16 cellular contexts compared by ENCODE assay signal in genomic region chr2:20108655-20109396, GRCh38. TPM values are rescaled to one million over a fixed set of nuclear protein-coding genes. Genes with fewer than 3 reads are reported as not detected.
A peak's percentile ranks its signal among the peaks of the same experiment; 100 is the strongest.
DNase-seq lines count a peak whose midpoint lies in the region; TF ChIP-seq lines count a peak whose summit lies in the region.
"Had no signal": no experiment of that assay in that cellular context is flagged by ENCODE, and none has a peak within 500 bp of the region (broad histone marks: within the 10 kb centered on the region; RNA-seq: fewer than 3 reads in every experiment).

No MANE protein-coding gene starts in this region.

- DNase-seq in Calu3 (peak; percentile 41), M059J (ENCODE audit: low read depth) (peak; percentile 63), colonic mucosa (peak; percentile 66), mesenchymal stem cell (peak; percentile 76), AG20443 (ENCODE audit: low spot score) (no peak), NCI-H146 treated with DMSO at 0.1 percent for 48 hours (lab: John Stamatoyannopoulos, UW; ENCODE audit: unreplicated experiment) (no peak), kidney glomerular epithelial cell (lab: John Stamatoyannopoulos, UW) (no peak)
- no peak for DNase-seq in activated T-helper 1 cell treated with anti-CD3 and anti-CD28 coated beads, Interleukin-12 subunit alpha, Interleukin-12 subunit beta, Interleukin-2, Interleukin-4 antibody, amounts not matched to agents 30 ng/mL and 10 ng/mL and 1 ng/mL, durations not matched to agents 14 hours and 24 hours and 36 hours (ENCODE audit: low spot score)
- DNase-seq: activated CD4-positive, alpha-beta T cell treated with anti-CD3 and anti-CD28 coated beads, Interleukin-2, amount 10 ng/mL, durations not matched to agents 24 days and 14 days; activated T-cell treated with anti-CD3 and anti-CD28 coated beads, Interleukin-2, amount 50 U/mL, for 72 hours; anterior cingulate cortex; islet precursor cell; NCI-H146; NCI-H510A treated with DMSO at 0.1 percent for 48 hours; RPMI8226 had no signal

- H3K9me3 Mint-ChIP-seq in Calu3 (ENCODE audit: low read depth, unreplicated experiment), result no peaks in the 10 kb centered on the region
- no peaks in the 10 kb centered on the region for H3K9me3 Mint-ChIP-seq in activated T-helper 1 cell treated with anti-CD3 and anti-CD28 coated beads, Interleukin-12 subunit alpha, Interleukin-12 subunit beta, Interleukin-2, Interleukin-4 antibody, amounts not matched to agents 30 ng/mL and 10 ng/mL and 1 ng/mL, durations not matched to agents 14 hours and 24 hours and 36 hours
- H3K9me3 Mint-ChIP-seq: activated CD4-positive, alpha-beta T cell treated with anti-CD3 and anti-CD28 coated beads, Interleukin-2, amount 10 ng/mL, durations not matched to agents 24 days and 14 days; activated T-cell treated with anti-CD3 and anti-CD28 coated beads, Interleukin-2, amount 50 U/mL, for 72 hours had no signal

- H3K36me3 Mint-ChIP-seq in Calu3 (ENCODE audit: insufficient read depth, unreplicated experiment), result peaks cover 9% of the 10 kb centered on the region
- peaks cover 2% of the 10 kb centered on the region for H3K36me3 Mint-ChIP-seq in activated T-helper 1 cell treated with anti-CD3 and anti-CD28 coated beads, Interleukin-12 subunit alpha, Interleukin-12 subunit beta, Interleukin-2, Interleukin-4 antibody, amounts not matched to agents 30 ng/mL and 10 ng/mL and 1 ng/mL, durations not matched to agents 14 hours and 24 hours and 36 hours (ENCODE audit: low read depth)

- no peak overlapping the region for H2BK120ac ChIP-seq in mesenchymal stem cell (ENCODE audit: low read depth, low read length)

- peak overlapping the region; percentile 24 for H2AK5ac ChIP-seq in mesenchymal stem cell (ENCODE audit: low read length, severe bottlenecking)

- no peaks in the 10 kb centered on the region for H3K9me3 ChIP-seq in colonic mucosa
- H3K9me3 ChIP-seq in mesenchymal stem cell (ENCODE audit: control insufficient read depth, low read length), result peaks cover 3% of the 10 kb centered on the region

- H3K4me1 ChIP-seq in colonic mucosa (peaks cover 4% of the 10 kb centered on the region), mesenchymal stem cell (ENCODE audit: control insufficient read depth, insufficient read depth, low read depth, low read length) (peaks cover 12% of the 10 kb centered on the region)

- CTCF ChIA-PET in Calu3 (lab: Charles Lee), result interaction anchor here (0.6 to 1.9 kb wide), 17 partner anchors 19 to 1807 kb away, joined by 3 to 12 read pairs (median 4); partner anchors contain the start of gene SDC1

- 90% methylated on average over 5 of the region's 5 CpGs for WGBS in mesenchymal stem cell

- H3K9ac ChIP-seq in colonic mucosa (ENCODE audit: low read depth in 2 of 2, low read length in 2 of 2) (no peak overlapping the region), mesenchymal stem cell (ENCODE audit: low read length) (no peak overlapping the region)

- H4K8ac ChIP-seq in mesenchymal stem cell (ENCODE audit: low read length), result no peak overlapping the region

- H3K4me3 ChIP-seq in colonic mucosa, result no peak overlapping the region
- no peak overlapping the region for H3K4me3 ChIP-seq in mesenchymal stem cell (ENCODE audit: insufficient read depth in 1 of 2, low read depth in 1 of 2, low read length in 2 of 2)

- BruUV-seq in Calu3 (replicated peaks; lab: Mats Ljungman, UMichigan), result no TSS peak

- H3K27me3 Mint-ChIP-seq in Calu3 (ENCODE audit: unreplicated experiment), result no peaks in the 10 kb centered on the region
- peaks cover 3% of the 10 kb centered on the region for H3K27me3 Mint-ChIP-seq in activated T-helper 1 cell treated with anti-CD3 and anti-CD28 coated beads, Interleukin-12 subunit alpha, Interleukin-12 subunit beta, Interleukin-2, Interleukin-4 antibody, amounts not matched to agents 30 ng/mL and 10 ng/mL and 1 ng/mL, durations not matched to agents 14 hours and 24 hours and 36 hours (ENCODE audit: insufficient read depth)

- peaks cover 36% of the 10 kb centered on the region for H3K4me1 Mint-ChIP-seq in Calu3 (ENCODE audit: low read depth, unreplicated experiment)
- peaks cover 22% of the 10 kb centered on the region for H3K4me1 Mint-ChIP-seq in activated T-helper 1 cell treated with anti-CD3 and anti-CD28 coated beads, Interleukin-12 subunit alpha, Interleukin-12 subunit beta, Interleukin-2, Interleukin-4 antibody, amounts not matched to agents 30 ng/mL and 10 ng/mL and 1 ng/mL, durations not matched to agents 14 hours and 24 hours and 36 hours (ENCODE audit: low read depth)

- H3K14ac ChIP-seq in mesenchymal stem cell (ENCODE audit: low read length in 2 of 2), result no peak overlapping the region

- H4K91ac ChIP-seq in mesenchymal stem cell (ENCODE audit: low read length), result no peak overlapping the region

- H3K23ac ChIP-seq in mesenchymal stem cell (ENCODE audit: low read length in 2 of 2), result no peak overlapping the region

- H3K27me3 ChIP-seq in colonic mucosa (no peaks in the 10 kb centered on the region), mesenchymal stem cell (ENCODE audit: control insufficient read depth in 1 of 2, insufficient read depth in 1 of 2, low read length in 2 of 2) (no peaks in the 10 kb centered on the region)

- no peak overlapping the region for H3K4ac ChIP-seq in mesenchymal stem cell (ENCODE audit: low read depth in 1 of 2, low read length in 2 of 2)

- peak overlapping the region in 1 of 2 experiments; percentile 54 for H2BK12ac ChIP-seq in mesenchymal stem cell (ENCODE audit: low read length in 2 of 2)

- no peak overlapping the region for H3K4me3 Mint-ChIP-seq in Calu3 (ENCODE audit: low read depth, unreplicated experiment)
- no peak overlapping the region for H3K4me3 Mint-ChIP-seq in activated T-helper 1 cell treated with anti-CD3 and anti-CD28 coated beads, Interleukin-12 subunit alpha, Interleukin-12 subunit beta, Interleukin-2, Interleukin-4 antibody, amounts not matched to agents 30 ng/mL and 10 ng/mL and 1 ng/mL, durations not matched to agents 14 hours and 24 hours and 36 hours
- H3K4me3 Mint-ChIP-seq: activated CD4-positive, alpha-beta T cell treated with anti-CD3 and anti-CD28 coated beads, Interleukin-2, amount 10 ng/mL, durations not matched to agents 24 days and 14 days; activated T-cell treated with anti-CD3 and anti-CD28 coated beads, Interleukin-2, amount 50 U/mL, for 72 hours had no signal

- no peak overlapping the region for H2AFZ ChIP-seq in mesenchymal stem cell (ENCODE audit: low read depth, low read length)

- peak overlapping the region; percentile 62 for H3K27ac ChIP-seq in colonic mucosa
- no peak overlapping the region for H3K27ac ChIP-seq in mesenchymal stem cell (ENCODE audit: low read length, poor library complexity, severe bottlenecking)

- no peak for TF ChIP-seq CTCF in Calu3 (IDR thresholded peaks at IDR 0.05; ENCODE audit: unreplicated experiment)
- no peak for TF ChIP-seq CTCF in colonic mucosa (IDR thresholded peaks at IDR 0.05)

- no peak overlapping the region for H2BK5ac ChIP-seq in mesenchymal stem cell (ENCODE audit: low read depth, low read length, poor library complexity, severe bottlenecking)

- H3K27ac Mint-ChIP-seq in Calu3 (ENCODE audit: unreplicated experiment), result no peak overlapping the region
- H3K27ac Mint-ChIP-seq in activated T-helper 1 cell treated with anti-CD3 and anti-CD28 coated beads, Interleukin-12 subunit alpha, Interleukin-12 subunit beta, Interleukin-2, Interleukin-4 antibody, amounts not matched to agents 30 ng/mL and 10 ng/mL and 1 ng/mL, durations not matched to agents 14 hours and 24 hours and 36 hours, result no peak overlapping the region
- H3K27ac Mint-ChIP-seq: activated CD4-positive, alpha-beta T cell treated with anti-CD3 and anti-CD28 coated beads, Interleukin-2, amount 10 ng/mL, durations not matched to agents 24 days and 14 days; progenitor cell of endocrine pancreas had no signal

- H3K36me3 ChIP-seq in colonic mucosa (no peaks in the 10 kb centered on the region), mesenchymal stem cell (ENCODE audit: control insufficient read depth in 1 of 2, insufficient read depth in 2 of 2, low read depth in 1 of 2, low read length in 2 of 2) (no peaks in the 10 kb centered on the region)

- H2BK15ac ChIP-seq in mesenchymal stem cell (ENCODE audit: low read depth, poor library complexity, severe bottlenecking), result no peak overlapping the region

- intact Hi-C loops in Calu3 (cut with micrococcal nuclease; ENCODE audit: unreplicated experiment) (loop anchor here (5.0 to 10.0 kb wide), 2 partner anchors 116 to 183 kb away; partner anchors contain the start of gene SDC1), colonic mucosa (cut with DNase I) (loop anchor here (10.0 kb wide), 1 partner anchor 116 kb away; the partner anchor contains the start of gene SDC1)
- intact Hi-C loops in activated T-helper 1 cell treated with anti-CD3 and anti-CD28 coated beads, Interleukin-12 subunit alpha, Interleukin-12 subunit beta, Interleukin-2, Interleukin-4 antibody, amounts not matched to agents 30 ng/mL and 10 ng/mL and 1 ng/mL, durations not matched to agents 14 hours and 24 hours and 36 hours (cut with micrococcal nuclease), result no loop called here

- H3K18ac ChIP-seq in mesenchymal stem cell (ENCODE audit: low read depth in 1 of 2, low read length in 2 of 2), result peak overlapping the region in 1 of 2 experiments; percentile 32

- no peaks in the 10 kb centered on the region for H3K79me1 ChIP-seq in mesenchymal stem cell (replicated peaks; ENCODE audit: low read length, poor library complexity, severe bottlenecking)

- H3K4me2 ChIP-seq in mesenchymal stem cell (ENCODE audit: low read length, poor library complexity, severe bottlenecking), result no peak overlapping the region

RNA-seq across cellular contexts. Expression of gene LAPTM4A, which starts 57.4 kb away (rescaled TPM):
- total RNA-seq in Calu3 (2022) (129 and 131 TPM in 2 replicates), colonic mucosa (100 to 1,000 TPM; 158 to 190 TPM)
- total RNA-seq in M059J (2014; rRNA removed; shearing (Covaris generic)), result 211 and 216 TPM in 2 replicates
- polyA plus RNA-seq in mesenchymal stem cell (2013, experiment 1 of 2), result 425 TPM
- polyA plus RNA-seq in mesenchymal stem cell (2013, experiment 2 of 2), result 455 TPM
- 25.5 and 29.1 TPM in 2 replicates for total RNA-seq in activated T-helper 1 cell treated with anti-CD3 and anti-CD28 coated beads, Interleukin-12 subunit alpha, Interleukin-12 subunit beta, Interleukin-2, Interleukin-4 antibody, amounts not matched to agents 30 ng/mL and 10 ng/mL and 1 ng/mL, durations not matched to agents 14 hours and 24 hours and 36 hours

Comparison
In these comparisons a context has a peak if more than half of its experiments do, and no peak if none do; other contexts are left out.
1. DNase-seq: peak in Calu3 (single experiment), M059J (single experiment), colonic mucosa (single experiment) and mesenchymal stem cell (single experiment); none in AG20443 (single experiment), NCI-H146 treated with DMSO at 0.1 percent for 48 hours (single experiment), kidney glomerular epithelial cell (single experiment) and activated T-helper 1 cell treated with anti-CD3 and anti-CD28 coated beads, Interleukin-12 subunit alpha, Interleukin-12 subunit beta, Interleukin-2, Interleukin-4 antibody, amounts not matched to agents 30 ng/mL and 10 ng/mL and 1 ng/mL, durations not matched to agents 14 hours and 24 hours and 36 hours (single experiment).